In genomic region chr7:87151701-87152111, GRCh38 we compare ENCODE assay signal across 8 cellular contexts. TPM values are rescaled to one million over a fixed set of nuclear protein-coding genes. Genes with fewer than 3 reads are reported as not detected.
A peak's percentile ranks its signal among the peaks of the same experiment; 100 is the strongest.
DNase-seq lines count a peak whose midpoint lies in the region; ATAC-seq, FAIRE-seq and TF ChIP-seq lines count a peak whose summit lies in the region.

No MANE protein-coding gene starts in this region.

- peak overlapping the region; percentile 99 for H3K9ac ChIP-seq in GM23248

- H3K4me1 Mint-ChIP-seq in natural killer cell treated with Interleukin-12 subunit alpha and Interleukin-12 subunit beta and Interleukin-15 and Interleukin-18, amount 100 ng/mL, for 72 hours (ENCODE audit: low read depth in 2 of 2), result peaks cover 22 to 33% of the 10 kb centered on the region in 2 donors

- H2AFZ ChIP-seq in GM23248, result peak overlapping the region; percentile 93

- peaks cover 33% of the 10 kb centered on the region for H3F3A ChIP-seq in GM23248 (ENCODE audit: insufficient read depth)

- ATAC-seq in natural killer cell treated with Interleukin-12 subunit alpha and Interleukin-12 subunit beta and Interleukin-15 and Interleukin-18, amount 100 ng/mL, for 72 hours, result no peak

- TF ChIP-seq POLR2A in GM12891 (IDR thresholded peaks at IDR 0.05; ENCODE audit: low read depth, low read length), result no peak

- H3K36me3 ChIP-seq in GM23248 (ENCODE audit: low read depth) (no peaks in the 10 kb centered on the region), MG63 (peaks cover 12% of the 10 kb centered on the region)

- DNase-seq in GM12891 (ENCODE audit: insufficient read length, low spot score) (no peak), GM23248 (no peak), MG63 (no peak), A172 (ENCODE audit: low spot score) (no peak), NCI-H1436 treated with DMSO at 0.1 percent for 48 hours (lab: John Stamatoyannopoulos, UW) (no peak)
- no peak for DNase-seq in natural killer cell treated with Interleukin-12 subunit alpha and Interleukin-12 subunit beta and Interleukin-15 and Interleukin-18, amount 100 ng/mL, for 72 hours (ENCODE audit: low spot score)
- DNase-seq in NK-92 treated with Interleukin-12 subunit alpha and Interleukin-12 subunit beta, amount 100 ng/mL, for 24 hours (lab: John Stamatoyannopoulos, UW), result no peak

- no peaks in the 10 kb centered on the region for H3K9me2 ChIP-seq in GM23248 (ENCODE audit: insufficient read depth)

- H3K27ac ChIP-seq in GM23248 (peak overlapping the region; percentile 98), cingulate gyrus (ENCODE audit: low read depth, low read length) (peak overlapping the region; percentile 97)

- H3K4me3 ChIP-seq in GM23248 (peak overlapping the region; percentile 95), MG63 (peak overlapping the region; percentile 78)

- peaks cover 18% of the 10 kb centered on the region; the same call in 1 of the 2 replicates for H4K20me1 ChIP-seq in GM23248 (ENCODE audit: insufficient read depth)

- H3K4me2 ChIP-seq in GM23248 (ENCODE audit: unreplicated experiment), result peak overlapping the region; percentile 90

- peak overlapping the region; percentile 94 for H3K4me3 Mint-ChIP-seq in natural killer cell treated with Interleukin-12 subunit alpha and Interleukin-12 subunit beta and Interleukin-15 and Interleukin-18, amount 100 ng/mL, for 72 hours

- H3K9me3 Mint-ChIP-seq in natural killer cell treated with Interleukin-12 subunit alpha and Interleukin-12 subunit beta and Interleukin-15 and Interleukin-18, amount 100 ng/mL, for 72 hours, result no peaks in the 10 kb centered on the region

- peaks cover 13% of the 10 kb centered on the region for H3K36me3 Mint-ChIP-seq in natural killer cell treated with Interleukin-12 subunit alpha and Interleukin-12 subunit beta and Interleukin-15 and Interleukin-18, amount 100 ng/mL, for 72 hours

- WGBS in GM23248 (ENCODE audit: low coverage in 1 of 2, low lambda C conversion rate in 2 of 2, missing lambda C conversion rate in 2 of 2), 2 experiments, result 0 to 1% methylated on average over 13 of the region's 13 CpGs

- no peaks in the 10 kb centered on the region for H3K27me3 Mint-ChIP-seq in natural killer cell treated with Interleukin-12 subunit alpha and Interleukin-12 subunit beta and Interleukin-15 and Interleukin-18, amount 100 ng/mL, for 72 hours

- H3K9me3 ChIP-seq in GM23248 (ENCODE audit: low read depth) (no peaks in the 10 kb centered on the region), MG63 (no peaks in the 10 kb centered on the region)

- peaks cover 20% of the 10 kb centered on the region for H3K4me1 ChIP-seq in GM23248 (ENCODE audit: insufficient read depth)

- H3K79me2 ChIP-seq in GM23248 (ENCODE audit: insufficient read depth), result peaks cover 39% of the 10 kb centered on the region

- H3K27ac Mint-ChIP-seq in natural killer cell treated with Interleukin-12 subunit alpha and Interleukin-12 subunit beta and Interleukin-15 and Interleukin-18, amount 100 ng/mL, for 72 hours, result peak overlapping the region; percentile 89 to 96

- no peaks in the 10 kb centered on the region for H3K27me3 ChIP-seq in GM23248 (replicated peaks; ENCODE audit: insufficient read depth)
- H3K27me3 ChIP-seq in MG63, result no peaks in the 10 kb centered on the region

- in situ Hi-C loops in GM23248 (cut with MboI), result no loop called here

- no peak for FAIRE-seq in GM12891 (lab: Jason Lieb, UNC)

TF ChIP-seq in GM12891, 5 proteins besides CTCF, POLR2A, EP300 and RAD21:
- TF ChIP-seq SPI1 (IDR thresholded peaks at IDR 0.05; ENCODE audit: low read depth, low read length), result peak; percentile 55
- no peak for TF ChIP-seq TAF1 (IDR thresholded peaks at IDR 0.05; ENCODE audit: low read depth, low read length)

RNA-seq across cellular contexts. Expression of gene DMTF1, which starts 0.5 kb away (rescaled TPM):
- polyA plus RNA-seq in GM12891 (2012; ENCODE audit: low read depth, missing spikeins), result 53.0 TPM
- 28.4 and 93.0 TPM in 2 replicates for total RNA-seq in GM23248 (2014; rRNA removed; shearing (Covaris generic))
- polyA plus RNA-seq in GM23248 (2016; fragmentation: Nextera tagmentation; extraction: Ambion mirVana), result 18.2 and 28.6 TPM in 2 replicates
- 11.2 and 18.6 TPM in 2 replicates for total RNA-seq in MG63 (2014; rRNA removed; shearing (Covaris generic); ENCODE audit: low replicate concordance)
- 100 to 1,000 TPM; 144 to 166 TPM for total RNA-seq in natural killer cell treated with Interleukin-12 subunit alpha and Interleukin-12 subunit beta and Interleukin-15 and Interleukin-18, amount 100 ng/mL, for 72 hours
- total RNA-seq in A172 (2014; rRNA removed; shearing (Covaris generic)), result 47.0 TPM in 2 replicates
